ENCODE assay signal across 15 cellular contexts in genomic region chr4:31613946-31614623, GRCh38.
DNase-seq lines count a peak whose midpoint lies in the region; ATAC-seq lines count a peak whose summit lies in the region.
"Had no signal": no experiment of that assay in that cellular context is flagged by ENCODE, and none has a peak within 500 bp of the region (broad histone marks: within the 10 kb centered on the region; RNA-seq: fewer than 3 reads in every experiment).

No MANE protein-coding gene starts in this region.

- H3K4me1 ChIP-seq in SJCRH30, result peaks cover 23% of the 10 kb centered on the region
- H3K4me1 ChIP-seq: HAP-1 had no signal

- 0 out of 2 replicates have a peak, but pooled peaks cover 2% of the 10 kb centered on the region for H3K36me3 ChIP-seq in SJCRH30
- H3K36me3 ChIP-seq: HAP-1 had no signal

- no peaks in the 10 kb centered on the region for H3K27me3 ChIP-seq in SJCRH30

- in situ Hi-C loops in Caki2 (cut with HindIII; ENCODE audit: low pct_unique_long_range_greater_than_20kb, low sequenced_read_pairs) (no loop called here), KBM-7 (cut with MboI; ENCODE audit: low pct_unique_long_range_greater_than_20kb, low sequenced_read_pairs) (no loop called here)

- peak overlapping the region; percentile 88 for H3K27ac ChIP-seq in SJCRH30

- no peak overlapping the region for H3K4me3 ChIP-seq in SJCRH30
- H3K4me3 ChIP-seq: HAP-1 had no signal

- ATAC-seq in HG02763 (IDR thresholded peaks at IDR 0.05; ENCODE audit: unreplicated experiment), result no peak
- ATAC-seq in HG03280 (IDR thresholded peaks at IDR 0.05; ENCODE audit: unreplicated experiment), result no peak
- ATAC-seq: activated naive CD4-positive, alpha-beta T cell treated with anti-CD3 and anti-CD28 coated beads, Interleukin-2, amount 50 U/mL, for 72 hours; left colon; Right ventricle myocardium inferior had no signal

- H3K9me3 ChIP-seq in SJCRH30 (replicated peaks), result peaks cover 9% of the 10 kb centered on the region
- H3K9me3 ChIP-seq: HAP-1 had no signal

- DNase-seq in Caki2 (ENCODE audit: low read depth) (peak; percentile 71), KBM-7 (peak; percentile 21), SJCRH30 (peak; percentile 98 to 100), iris pigment epithelial cell (ENCODE audit: low read depth) (peak; percentile 4), HPDE6-E6E7 (ENCODE audit: extremely low spot score) (no peak)
- no peak for DNase-seq in activated T-cell treated with anti-CD3 and anti-CD28 coated beads, Interleukin-2, amount 50 U/mL, for 1 hour
- DNase-seq: cortex of kidney, IMR-90, left colon, small intestine had no signal

Comparison
In these comparisons a context has a peak if more than half of its experiments do, and no peak if none do; other contexts are left out.
1. DNase-seq: peak in Caki2 (single experiment), KBM-7 (single experiment), SJCRH30 (2 of 2) and iris pigment epithelial cell (single experiment); none in HPDE6-E6E7 (single experiment) and activated T-cell treated with anti-CD3 and anti-CD28 coated beads, Interleukin-2, amount 50 U/mL, for 1 hour (single experiment).